In the genomic region with DNA sequence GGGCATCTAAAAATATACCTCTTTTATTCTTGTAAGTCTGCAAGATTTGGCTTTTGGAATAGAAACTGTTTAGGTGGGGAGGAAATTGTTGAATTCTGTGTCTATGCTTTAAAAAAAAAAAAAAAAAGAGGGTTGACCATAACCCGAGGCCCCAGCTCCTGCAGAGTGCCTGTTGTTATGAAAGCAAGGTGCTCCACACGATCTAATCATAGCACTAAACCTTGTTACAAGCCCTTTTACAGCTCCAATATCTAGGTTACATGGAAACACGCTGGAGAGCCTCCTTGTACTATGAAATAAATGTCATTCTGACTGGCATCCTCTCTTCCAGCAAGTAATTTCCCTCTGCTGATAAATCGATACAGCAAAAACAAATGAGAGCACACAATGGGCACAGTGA, we compare ENCODE assay signal across 22 cellular contexts.
DNase-seq lines count a peak whose midpoint lies in the region; ATAC-seq and TF ChIP-seq lines count a peak whose summit lies in the region.
"Had no signal": no experiment of that assay in that cellular context is flagged by ENCODE, and none has a peak within 500 bp of the region (broad histone marks: within the 10 kb centered on the region; RNA-seq: fewer than 3 reads in every experiment).

No MANE protein-coding gene starts in this region.

- 16% methylated on average over 4 of the region's 4 CpGs for WGBS in SK-N-SH (ENCODE audit: low lambda C conversion rate)

- ATAC-seq in SK-N-SH treated with all-trans-retinoic acid at 6 μM for 48 hours = no peak
- ATAC-seq: A549, HepG2, left cardiac atrium, upper lobe of right lung had no signal

- H2AFZ ChIP-seq in SK-N-SH (ENCODE audit: low read depth) = no peak overlapping the region
- H2AFZ ChIP-seq: parathyroid adenoma had no signal

- H3K79me2 ChIP-seq in SK-N-SH (ENCODE audit: insufficient read depth) = no peaks in the 10 kb centered on the region
- H3K79me2 ChIP-seq: parathyroid adenoma had no signal

- no peak overlapping the region for H3K4me2 ChIP-seq in SK-N-SH
- H3K4me2 ChIP-seq: A549 had no signal

- no peak for TF ChIP-seq EP300 in SK-N-SH (IDR thresholded peaks at IDR 0.05; ENCODE audit: borderline replicate concordance in 1 of 2, low read depth in 1 of 2, low read length in 1 of 2)

- H3K4me3 ChIP-seq in SK-N-SH (ENCODE audit: low read depth in 2 of 2, low read length in 1 of 2) (no peak overlapping the region), iPS-18a (ENCODE audit: low read length) (peak overlapping the region; percentile 48), brain microvascular endothelial cell (ENCODE audit: low read depth, low read length) (no peak overlapping the region)
- H3K4me3 ChIP-seq: A549, esophagus squamous epithelium, sigmoid colon, upper lobe of right lung had no signal

- DNase-seq in SK-N-SH (peak; percentile 28), NCI-H69 (lab: John Stamatoyannopoulos, UW) (peak; percentile 74), T-helper 1 cell (no peak), brain microvascular endothelial cell (no peak), NCI-H2196 (lab: John Stamatoyannopoulos, UW; ENCODE audit: unreplicated experiment) (no peak), erythroblast (lab: John Stamatoyannopoulos, UW) (no peak)
- DNase-seq: activated CD4-positive, alpha-beta memory T cell treated with anti-CD3 and anti-CD28 coated beads for 36 hours; activated CD4-positive, CD25-positive, alpha-beta regulatory T cell; activated effector memory CD4-positive, alpha-beta T cell treated with Interleukin-2 at 50 U/mL for 16 hours; BE2C; DMS79; effector CD8-positive, alpha-beta T cell; esophagus squamous epithelium; left cardiac atrium; mesendoderm; sigmoid colon; upper lobe of right lung had no signal

- in situ Hi-C loops in brain microvascular endothelial cell (cut with HindIII; ENCODE audit: low pct_ligation_motif_present, low sequenced_read_pairs) = no loop called here

- TF ChIP-seq CTCF in SK-N-SH (IDR thresholded peaks at IDR 0.05) = no peak
- no peak for TF ChIP-seq CTCF in brain microvascular endothelial cell (IDR thresholded peaks at IDR 0.05; ENCODE audit: low read depth, low read length, missing control alignments)

- H3K4me1 ChIP-seq in SK-N-SH (ENCODE audit: control insufficient read depth in 1 of 2, insufficient read depth in 2 of 2, low read depth in 1 of 2, low read length in 1 of 2) (no peaks in the 10 kb centered on the region; a peak in 2 of 4 replicates), iPS-18a (ENCODE audit: control insufficient read depth, low read depth, low read length) (peaks cover 35% of the 10 kb centered on the region)
- H3K4me1 ChIP-seq: A549, BE2C, esophagus squamous epithelium, parathyroid adenoma, sigmoid colon, upper lobe of right lung had no signal

- peak overlapping the region in 1 of 2 experiments; percentile 36; a peak in 1 of 4 replicates for H3K27ac ChIP-seq in SK-N-SH (ENCODE audit: low read depth in 2 of 2, low read length in 1 of 2)
- no peak overlapping the region for H3K27ac ChIP-seq in iPS-18a (ENCODE audit: low read length)
- no peak overlapping the region for H3K27ac ChIP-seq in brain microvascular endothelial cell
- H3K27ac ChIP-seq: A549, esophagus squamous epithelium, parathyroid adenoma, sigmoid colon, upper lobe of right lung had no signal

- no peak for TF ChIP-seq RAD21 in SK-N-SH (IDR thresholded peaks at IDR 0.05; ENCODE audit: low read length)

- CTCF ChIA-PET in SK-N-SH (lab: Yijun Ruan, JAX) = no interaction called here

- H4K20me1 ChIP-seq in SK-N-SH (ENCODE audit: insufficient read depth) = no peaks in the 10 kb centered on the region

- no peaks in the 10 kb centered on the region for H3K9me2 ChIP-seq in SK-N-SH

- no peak overlapping the region for H3K9ac ChIP-seq in SK-N-SH
- H3K9ac ChIP-seq in iPS-18a (ENCODE audit: low read length) = peak overlapping the region; percentile 6
- H3K9ac ChIP-seq: parathyroid adenoma had no signal

- no peaks in the 10 kb centered on the region for H3F3A ChIP-seq in SK-N-SH (replicated peaks; ENCODE audit: insufficient read depth)

- H3K9me3 ChIP-seq in SK-N-SH = no peaks in the 10 kb centered on the region
- no peaks in the 10 kb centered on the region for H3K9me3 ChIP-seq in iPS-18a (ENCODE audit: control insufficient read depth, low read depth, low read length)
- H3K9me3 ChIP-seq: A549, BE2C, esophagus squamous epithelium, sigmoid colon, upper lobe of right lung had no signal

- no peak for TF ChIP-seq POLR2A in erythroblast (IDR thresholded peaks at IDR 0.05; ENCODE audit: low read length)

- H3K36me3 ChIP-seq in SK-N-SH (replicated peaks in 1 of 2; ENCODE audit: control insufficient read depth in 1 of 2, insufficient read depth in 2 of 2, low read length in 1 of 2) = no peaks in the 10 kb centered on the region
- H3K36me3 ChIP-seq in iPS-18a (ENCODE audit: control insufficient read depth, low read depth, low read length) = no peaks in the 10 kb centered on the region
- H3K36me3 ChIP-seq in brain microvascular endothelial cell (replicated peaks) = no peaks in the 10 kb centered on the region
- H3K36me3 ChIP-seq: BE2C, esophagus squamous epithelium, sigmoid colon, upper lobe of right lung had no signal

- POLR2A ChIA-PET in SK-N-SH (lab: Yijun Ruan, JAX) = no interaction called here

- H3K27me3 ChIP-seq in SK-N-SH (ENCODE audit: insufficient read depth) (no peaks in the 10 kb centered on the region), iPS-18a (ENCODE audit: control insufficient read depth, insufficient read depth, low read length) (no peaks in the 10 kb centered on the region), brain microvascular endothelial cell (replicated peaks) (no peaks in the 10 kb centered on the region)
- H3K27me3 ChIP-seq: BE2C, esophagus squamous epithelium, sigmoid colon, upper lobe of right lung had no signal

TF ChIP-seq in SK-N-SH, 30 proteins besides CTCF, POLR2A, EP300 and RAD21:
- TF ChIP-seq GATA2 (CRISPR knock-in tag; IDR thresholded peaks at IDR 0.05) (peak; percentile 67; the same call in 1 of the 2 replicates), POLR2AphosphoS5 (IDR thresholded peaks at IDR 0.05; ENCODE audit: low read depth, low read length) (no peak)

TF ChIP-seq in SK-N-SH treated with all-trans-retinoic acid at 6 μM for 48 hours, 23 proteins besides CTCF, POLR2A, EP300 and RAD21 (continues in another document):
- TF ChIP-seq, protein P1, sequence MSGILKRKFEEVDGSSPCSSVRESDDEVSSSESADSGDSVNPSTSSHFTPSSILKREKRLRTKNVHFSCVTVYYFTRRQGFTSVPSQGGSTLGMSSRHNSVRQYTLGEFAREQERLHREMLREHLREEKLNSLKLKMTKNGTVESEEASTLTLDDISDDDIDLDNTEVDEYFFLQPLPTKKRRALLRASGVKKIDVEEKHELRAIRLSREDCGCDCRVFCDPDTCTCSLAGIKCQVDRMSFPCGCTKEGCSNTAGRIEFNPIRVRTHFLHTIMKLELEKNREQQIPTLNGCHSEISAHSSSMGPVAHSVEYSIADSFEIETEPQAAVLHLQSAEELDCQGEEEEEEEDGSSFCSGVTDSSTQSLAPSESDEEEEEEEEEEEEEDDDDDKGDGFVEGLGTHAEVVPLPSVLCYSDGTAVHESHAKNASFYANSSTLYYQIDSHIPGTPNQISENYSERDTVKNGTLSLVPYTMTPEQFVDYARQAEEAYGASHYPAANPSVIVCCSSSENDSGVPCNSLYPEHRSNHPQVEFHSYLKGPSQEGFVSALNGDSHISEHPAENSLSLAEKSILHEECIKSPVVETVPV (CRISPR knock-in tag; IDR thresholded peaks at IDR 0.05) = no peak
- TF ChIP-seq RARB (CRISPR knock-in tag; IDR thresholded peaks at IDR 0.05) (no peak), ZNF70 (CRISPR knock-in tag; IDR thresholded peaks at IDR 0.05) (no peak), OSR1 (CRISPR knock-in tag; IDR thresholded peaks at IDR 0.05) (no peak), ESRRG (CRISPR knock-in tag; IDR thresholded peaks at IDR 0.05) (no peak), ZNF8 (CRISPR knock-in tag; IDR thresholded peaks at IDR 0.05) (no peak), SNAI2 (CRISPR knock-in tag; IDR thresholded peaks at IDR 0.05) (no peak), GLIS3 (CRISPR knock-in tag; IDR thresholded peaks at IDR 0.05) (no peak), ZC3H10 (CRISPR knock-in tag; IDR thresholded peaks at IDR 0.05) (no peak)
- TF ChIP-seq, protein P2, sequence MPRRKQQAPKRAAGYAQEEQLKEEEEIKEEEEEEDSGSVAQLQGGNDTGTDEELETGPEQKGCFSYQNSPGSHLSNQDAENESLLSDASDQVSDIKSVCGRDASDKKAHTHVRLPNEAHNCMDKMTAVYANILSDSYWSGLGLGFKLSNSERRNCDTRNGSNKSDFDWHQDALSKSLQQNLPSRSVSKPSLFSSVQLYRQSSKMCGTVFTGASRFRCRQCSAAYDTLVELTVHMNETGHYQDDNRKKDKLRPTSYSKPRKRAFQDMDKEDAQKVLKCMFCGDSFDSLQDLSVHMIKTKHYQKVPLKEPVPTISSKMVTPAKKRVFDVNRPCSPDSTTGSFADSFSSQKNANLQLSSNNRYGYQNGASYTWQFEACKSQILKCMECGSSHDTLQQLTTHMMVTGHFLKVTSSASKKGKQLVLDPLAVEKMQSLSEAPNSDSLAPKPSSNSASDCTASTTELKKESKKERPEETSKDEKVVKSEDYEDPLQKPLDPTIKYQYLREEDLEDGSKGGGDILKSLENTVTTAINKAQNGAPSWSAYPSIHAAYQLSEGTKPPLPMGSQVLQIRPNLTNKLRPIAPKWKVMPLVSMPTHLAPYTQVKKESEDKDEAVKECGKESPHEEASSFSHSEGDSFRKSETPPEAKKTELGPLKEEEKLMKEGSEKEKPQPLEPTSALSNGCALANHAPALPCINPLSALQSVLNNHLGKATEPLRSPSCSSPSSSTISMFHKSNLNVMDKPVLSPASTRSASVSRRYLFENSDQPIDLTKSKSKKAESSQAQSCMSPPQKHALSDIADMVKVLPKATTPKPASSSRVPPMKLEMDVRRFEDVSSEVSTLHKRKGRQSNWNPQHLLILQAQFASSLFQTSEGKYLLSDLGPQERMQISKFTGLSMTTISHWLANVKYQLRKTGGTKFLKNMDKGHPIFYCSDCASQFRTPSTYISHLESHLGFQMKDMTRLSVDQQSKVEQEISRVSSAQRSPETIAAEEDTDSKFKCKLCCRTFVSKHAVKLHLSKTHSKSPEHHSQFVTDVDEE (CRISPR knock-in tag; IDR thresholded peaks at IDR 0.05) = no peak
- TF ChIP-seq, protein P3, sequence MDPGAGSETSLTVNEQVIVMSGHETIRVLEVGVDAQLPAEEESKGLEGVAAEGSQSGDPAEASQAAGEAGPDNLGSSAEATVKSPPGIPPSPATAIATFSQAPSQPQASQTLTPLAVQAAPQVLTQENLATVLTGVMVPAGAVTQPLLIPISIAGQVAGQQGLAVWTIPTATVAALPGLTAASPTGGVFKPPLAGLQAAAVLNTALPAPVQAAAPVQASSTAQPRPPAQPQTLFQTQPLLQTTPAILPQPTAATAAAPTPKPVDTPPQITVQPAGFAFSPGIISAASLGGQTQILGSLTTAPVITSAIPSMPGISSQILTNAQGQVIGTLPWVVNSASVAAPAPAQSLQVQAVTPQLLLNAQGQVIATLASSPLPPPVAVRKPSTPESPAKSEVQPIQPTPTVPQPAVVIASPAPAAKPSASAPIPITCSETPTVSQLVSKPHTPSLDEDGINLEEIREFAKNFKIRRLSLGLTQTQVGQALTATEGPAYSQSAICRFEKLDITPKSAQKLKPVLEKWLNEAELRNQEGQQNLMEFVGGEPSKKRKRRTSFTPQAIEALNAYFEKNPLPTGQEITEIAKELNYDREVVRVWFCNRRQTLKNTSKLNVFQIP (CRISPR knock-in tag; IDR thresholded peaks at IDR 0.05; ENCODE audit: borderline replicate concordance, low read depth) = no peak

Comparison
In these comparisons a context has a peak if more than half of its experiments do, and no peak if none do; other contexts are left out.
1. DNase-seq: peak in SK-N-SH (single experiment) and NCI-H69 (single experiment); none in T-helper 1 cell (0 of 5), brain microvascular endothelial cell (single experiment), NCI-H2196 (single experiment) and erythroblast (0 of 2).